In the genomic region with DNA sequence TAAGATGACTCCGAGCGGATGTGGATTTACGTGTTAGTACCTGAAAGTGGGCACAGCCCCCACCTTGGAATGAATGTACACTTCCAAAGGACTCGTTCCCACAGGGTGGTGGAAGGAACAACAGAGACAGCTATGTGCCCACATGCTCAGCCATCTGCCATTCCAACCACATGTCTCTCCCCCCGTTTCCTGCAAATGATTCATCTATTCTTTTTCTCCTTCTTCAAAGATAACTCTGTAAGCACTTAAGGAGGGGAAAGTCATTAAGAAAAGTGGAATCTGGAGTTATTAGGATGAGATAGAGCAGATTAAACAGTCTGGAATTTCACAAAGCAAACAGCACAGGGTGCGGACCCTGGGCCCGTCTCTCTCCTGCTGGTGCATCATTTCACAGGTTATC, we compare ENCODE assay signal across 12 cellular contexts. TPM values are rescaled to one million over a fixed set of nuclear protein-coding genes. Genes with fewer than 3 reads are reported as not detected.
A peak's percentile ranks its signal among the peaks of the same experiment; 100 is the strongest.
DNase-seq lines count a peak whose midpoint lies in the region; ATAC-seq and TF ChIP-seq lines count a peak whose summit lies in the region.
"Had no signal": no experiment of that assay in that cellular context is flagged by ENCODE, and none has a peak within 500 bp of the region (broad histone marks: within the 10 kb centered on the region; RNA-seq: fewer than 3 reads in every experiment).

No MANE protein-coding gene starts in this region.

- POLR2A ChIA-PET in RWPE1 (lab: Yijun Ruan, JAX; ENCODE audit: low non-redundant PET), result interaction anchor here (0.9 kb wide), 1 partner anchor 18 kb away, joined by 3 read pairs; the partner anchor contains the start of gene DUSP6

- WGBS in prostate gland, result 39% methylated on average over 7 of the region's 7 CpGs

- H3K27ac ChIP-seq in RWPE1, result peak overlapping the region; percentile 90
- H3K27ac ChIP-seq in prostate gland, result no peak overlapping the region
- H3K27ac ChIP-seq: psoas muscle had no signal

- DNase-seq in HCEC 1CT, result peak; percentile 72
- DNase-seq in RWPE1 (ENCODE audit: low spot score), result peak; percentile 94
- DNase-seq in prostate gland (ENCODE audit: low spot score), result peak; percentile 63
- no peak for DNase-seq in HuH-7 (ENCODE audit: low spot score)
- DNase-seq in mucosa of gallbladder (ENCODE audit: low spot score), result no peak
- DNase-seq in NCI-H345 treated with DMSO at 0.1 percent for 48 hours (lab: John Stamatoyannopoulos, UW; ENCODE audit: unreplicated experiment), result no peak
- DNase-seq: activated T-cell treated with anti-CD3 and anti-CD28 coated beads, Interleukin-2, amount 50 U/mL, for 72 hours; KG1; NCI-H526; psoas muscle had no signal

- H3K9me3 ChIP-seq in prostate gland, result no peaks in the 10 kb centered on the region
- H3K9me3 ChIP-seq: psoas muscle had no signal

- H3K27me3 ChIP-seq in prostate gland (replicated peaks; ENCODE audit: insufficient read depth), result no peaks in the 10 kb centered on the region

- no peak for TF ChIP-seq POLR2A in prostate gland (IDR thresholded peaks at IDR 0.05)

- no peaks in the 10 kb centered on the region for H3K4me1 ChIP-seq in prostate gland (replicated peaks)

- intact Hi-C loops in prostate gland (cut with DNase I), result no loop called here

- TF ChIP-seq CTCF in RWPE1 (conservative IDR thresholded peaks at IDR 0.05; ENCODE audit: low read depth) (no peak), prostate gland (IDR thresholded peaks at IDR 0.05) (no peak)

- H3K36me3 ChIP-seq in prostate gland, result no peaks in the 10 kb centered on the region

- CTCF ChIA-PET in RWPE1 (lab: Yijun Ruan, JAX), result no interaction called here

- ATAC-seq in esophagus mucosa, result peak; percentile 49
- ATAC-seq in HG03342 (IDR thresholded peaks at IDR 0.05; ENCODE audit: unreplicated experiment), result no peak
- ATAC-seq: activated T-cell treated with anti-CD3 and anti-CD28 coated beads, Interleukin-2, amount 50 U/mL, for 72 hours; psoas muscle had no signal

- no peak overlapping the region for H3K4me3 ChIP-seq in prostate gland
- H3K4me3 ChIP-seq: psoas muscle had no signal

RNA-seq across cellular contexts. Expression of gene DUSP6, which starts 18.5 kb away (rescaled TPM):
- 15.0 TPM for total RNA-seq in esophagus mucosa
- 10 to 100 TPM; 30.6 to 36.2 TPM for total RNA-seq in prostate gland
- 155 TPM for total RNA-seq in mucosa of gallbladder

Comparison
In these comparisons a context has a peak if more than half of its experiments do, and no peak if none do; other contexts are left out.
1. DNase-seq: peak in HCEC 1CT (single experiment), RWPE1 (single experiment) and prostate gland (single experiment); none in HuH-7 (single experiment), mucosa of gallbladder (single experiment) and NCI-H345 treated with DMSO at 0.1 percent for 48 hours (single experiment).